19 cellular contexts compared by ENCODE assay signal in genomic region chr14:37091651-37092050, GRCh38.
"Had no signal": no experiment of that assay in that cellular context is flagged by ENCODE, and none has a peak within 500 bp of the region (broad histone marks: within the 10 kb centered on the region; RNA-seq: fewer than 3 reads in every experiment).

No MANE protein-coding gene starts in this region.

- H3K4me3 Mint-ChIP-seq: activated T-cell treated with anti-CD3 and anti-CD28 coated beads, Interleukin-2, amount 50 U/mL, for 72 hours; brain; stimulated activated naive CD8-positive, alpha-beta T cell treated with anti-CD3 and anti-CD28 coated beads, Interleukin-15, Interleukin-2, amounts not matched to agents 100 ng/mL and 50 ng/mL, for 24 hours had no signal

- DNase-seq: activated CD4-positive, alpha-beta T cell treated with anti-CD3 and anti-CD28 coated beads, Interleukin-2, amount 50 U/mL, for 4 hours; activated effector memory CD4-positive, alpha-beta T cell treated with anti-CD3 and anti-CD28 coated beads, Interleukin-2, amount 50 U/mL, for 16 hours; activated T-cell treated with anti-CD3 and anti-CD28 coated beads, Interleukin-2, amount 50 U/mL, for 72 hours; amygdala; caudate nucleus; erythroblast; foreskin melanocyte; hypothalamus; kidney; left lung; midbrain; stimulated activated CD4-positive, alpha-beta T cell treated with anti-CD3 and anti-CD28 coated beads, Interleukin-2, amount 100 ng/mL, for 48 hours; transverse colon; uterus had no signal

- H3K27me3 Mint-ChIP-seq: stimulated activated naive CD8-positive, alpha-beta T cell treated with anti-CD3 and anti-CD28 coated beads, Interleukin-15, Interleukin-2, amounts not matched to agents 100 ng/mL and 50 ng/mL, for 24 hours had no signal

- H3K9me3 Mint-ChIP-seq: activated naive CD4-positive, alpha-beta T cell treated with anti-CD3 and anti-CD28 coated beads, Interleukin-2, amount 50 U/mL, for 72 hours; brain; stimulated activated naive CD8-positive, alpha-beta T cell treated with anti-CD3 and anti-CD28 coated beads, Interleukin-15, Interleukin-2, amounts not matched to agents 100 ng/mL and 50 ng/mL, for 24 hours had no signal

- ATAC-seq: activated naive CD4-positive, alpha-beta T cell treated with anti-CD3 and anti-CD28 coated beads, Interleukin-2, amount 50 U/mL, for 72 hours; activated T-cell treated with anti-CD3 and anti-CD28 coated beads, Interleukin-2, amount 50 U/mL, for 72 hours; left lung had no signal

- H3K27me3 ChIP-seq: left lung, right atrium auricular region, transverse colon, uterus had no signal

- H3K4me3 ChIP-seq: left lung, right atrium auricular region, skin epidermis, transverse colon, uterus had no signal

- H3K36me3 Mint-ChIP-seq: activated naive CD4-positive, alpha-beta T cell treated with anti-CD3 and anti-CD28 coated beads, Interleukin-2, amount 50 U/mL, for 72 hours; brain had no signal

- H3K9me3 ChIP-seq: left lung, right atrium auricular region, transverse colon, uterus had no signal

- H3K36me3 ChIP-seq: left lung, right atrium auricular region, transverse colon, uterus had no signal

- H3K27ac ChIP-seq: left lung, right atrium auricular region, skin epidermis, transverse colon, uterus had no signal

- H3K27ac Mint-ChIP-seq: activated naive CD4-positive, alpha-beta T cell treated with anti-CD3 and anti-CD28 coated beads, Interleukin-2, amount 50 U/mL, for 72 hours; activated T-cell treated with anti-CD3 and anti-CD28 coated beads, Interleukin-2, amount 50 U/mL, for 72 hours; brain; stimulated activated naive CD8-positive, alpha-beta T cell treated with anti-CD3 and anti-CD28 coated beads, Interleukin-15, Interleukin-2, amounts not matched to agents 100 ng/mL and 50 ng/mL, for 24 hours had no signal

- H3K4me1 ChIP-seq: left lung, right atrium auricular region, transverse colon, uterus had no signal
